9 cellular contexts compared by ENCODE assay signal in the genomic region with DNA sequence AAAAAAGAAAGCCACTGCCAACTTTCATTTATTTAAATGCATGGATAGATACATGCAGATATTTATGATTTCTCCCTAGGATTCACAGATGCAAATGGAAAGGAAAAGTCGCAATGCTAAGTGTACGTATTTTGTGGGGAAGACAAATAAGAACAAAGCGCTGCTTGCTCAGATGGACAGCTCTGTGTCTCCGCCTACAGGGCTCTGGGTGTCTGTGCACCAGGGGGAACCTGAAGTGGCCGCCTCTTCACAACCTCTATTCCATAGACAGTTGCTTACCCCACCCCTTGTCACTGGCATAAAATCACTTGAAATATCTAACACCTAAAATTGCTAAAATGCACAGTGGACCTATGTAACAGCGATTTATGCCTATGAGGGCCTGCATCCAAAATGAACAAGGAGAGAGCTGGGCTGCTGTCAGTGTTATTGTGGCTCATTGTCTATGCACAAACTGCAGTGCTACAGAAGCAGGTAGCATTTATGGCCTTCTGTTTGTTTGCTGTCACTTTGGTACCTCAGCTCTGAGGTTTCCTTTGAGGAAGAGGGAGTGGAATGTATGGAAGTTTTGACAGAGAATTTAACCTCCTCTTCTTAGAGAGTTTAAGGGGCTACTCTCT. TPM values are rescaled to one million over a fixed set of nuclear protein-coding genes. Genes with fewer than 3 reads are reported as not detected.
DNase-seq lines count a peak whose midpoint lies in the region; ATAC-seq and TF ChIP-seq lines count a peak whose summit lies in the region.
"Had no signal": no experiment of that assay in that cellular context is flagged by ENCODE, and none has a peak within 500 bp of the region (broad histone marks: within the 10 kb centered on the region; RNA-seq: fewer than 3 reads in every experiment).

No MANE protein-coding gene starts in this region.

- H3K9me2 ChIP-seq in hepatocyte (replicated peaks; ENCODE audit: insufficient read depth), result no peaks in the 10 kb centered on the region

- no peaks in the 10 kb centered on the region for H3K79me2 ChIP-seq in hepatocyte

- H3K27me3 ChIP-seq in HL-60 (ENCODE audit: insufficient read depth, poor library complexity, severe bottlenecking) (peaks cover 4% of the 10 kb centered on the region), hepatocyte (no peaks in the 10 kb centered on the region), aorta (ENCODE audit: control insufficient read depth in 1 of 2, insufficient read depth in 2 of 2, low read length in 1 of 2) (no peaks in the 10 kb centered on the region)

- H4K20me1 ChIP-seq in hepatocyte (ENCODE audit: insufficient read depth, poor library complexity, severe bottlenecking), result no peaks in the 10 kb centered on the region

- H2AFZ ChIP-seq in hepatocyte, result no peak overlapping the region

- H3K4me1 ChIP-seq in hepatocyte (ENCODE audit: insufficient read depth) (no peaks in the 10 kb centered on the region), aorta (ENCODE audit: control insufficient read depth in 1 of 2, insufficient read depth in 2 of 2, low read length in 2 of 2) (no peaks in the 10 kb centered on the region)

- TF ChIP-seq CTCF in HL-60 (IDR thresholded peaks at IDR 0.05; ENCODE audit: insufficient read depth, low read length) (peak; percentile 79), hepatocyte (IDR thresholded peaks at IDR 0.05; ENCODE audit: poor library complexity) (peak; percentile 64)

- no peak overlapping the region for H3K4me2 ChIP-seq in hepatocyte

- H3K36me3 ChIP-seq in hepatocyte (replicated peaks; ENCODE audit: insufficient read depth, low read depth), result no peaks in the 10 kb centered on the region
- no peaks in the 10 kb centered on the region for H3K36me3 ChIP-seq in aorta (ENCODE audit: control insufficient read depth in 1 of 2, insufficient read depth in 2 of 2, low read length in 1 of 2)

- 36% methylated on average over 6 of the region's 6 CpGs for WGBS in hepatocyte (ENCODE audit: low lambda C conversion rate, missing lambda C conversion rate)
- WGBS in aorta, 2 donors, result 6 to 13% methylated on average over 6 of the region's 6 CpGs

- intact Hi-C loops in aorta (cut with DNase I), result no loop called here

- H3K9me3 ChIP-seq in hepatocyte (ENCODE audit: low read depth) (no peaks in the 10 kb centered on the region), aorta (ENCODE audit: control insufficient read depth, low read length) (no peaks in the 10 kb centered on the region)

- H3K4me3 ChIP-seq in HL-60 (replicated peaks; ENCODE audit: insufficient read depth, low read length), result no peak overlapping the region
- H3K4me3 ChIP-seq in hepatocyte, result no peak overlapping the region
- no peak overlapping the region for H3K4me3 ChIP-seq in aorta (ENCODE audit: low read length in 2 of 2)

- no peak for ATAC-seq in aorta (ENCODE audit: low FRiP score)

- H3K27ac ChIP-seq in HL-60 (replicated peaks), result no peak overlapping the region
- no peak overlapping the region for H3K27ac ChIP-seq in hepatocyte
- H3K27ac ChIP-seq in aorta (ENCODE audit: low read depth in 1 of 2, low read length in 2 of 2), result no peak overlapping the region

- peak; percentile 0 for DNase-seq in NCI-H510A treated with DMSO at 0.1 percent for 48 hours (lab: John Stamatoyannopoulos, UW)
- no peak for DNase-seq in NCI-H510A (lab: John Stamatoyannopoulos, UW)
- DNase-seq in HL-60 (ENCODE audit: low read depth in 1 of 2, low spot score in 1 of 2), result peak in 1 of 2 experiments; percentile 41
- peak; percentile 18 for DNase-seq in SK-N-DZ (ENCODE audit: low spot score)
- peak; percentile 1 for DNase-seq in activated naive CD8-positive, alpha-beta T cell treated with anti-CD3 and anti-CD28 coated beads, Interleukin-2, amount 50 U/mL, for 16 hours (ENCODE audit: low read depth, low spot score)
- DNase-seq in hepatocyte (ENCODE audit: low spot score), result peak; percentile 71
- peak in 3 of 4 experiments; percentile 11 to 12 (median 12) for DNase-seq in stimulated activated CD4-positive, alpha-beta T cell treated with anti-CD3 and anti-CD28 coated beads, Interleukin-1b, Interleukin-23, amount 100 ng/mL, for 24 hours (ENCODE audit: low read depth in 4 of 4, low spot score in 1 of 4)
- no peak for DNase-seq in aorta

RNA-seq across cellular contexts. Expression of gene PAGE1, which starts 58.6 kb away (rescaled TPM):
- polyA plus RNA-seq in SK-N-DZ (2014; cell fraction: cytosol; rRNA removed), result 2.8 and 3.6 TPM in 2 replicates
- polyA plus RNA-seq in SK-N-DZ (2014; cell fraction: nucleus; rRNA removed), result 0.62 TPM in 1 of 2 replicates, not detected in the other
- total RNA-seq in hepatocyte (not detected in 2 replicates), aorta (not detected)
- polyA plus RNA-seq in hepatocyte (not detected in 2 replicates), aorta (not detected)
- total RNA-seq: glomerular endothelial cell had no signal

Comparison
In these comparisons a context has a peak if more than half of its experiments do, and no peak if none do; other contexts are left out.
1. DNase-seq: peak in NCI-H510A treated with DMSO at 0.1 percent for 48 hours (single experiment), SK-N-DZ (single experiment), activated naive CD8-positive, alpha-beta T cell treated with anti-CD3 and anti-CD28 coated beads, Interleukin-2, amount 50 U/mL, for 16 hours (single experiment), hepatocyte (single experiment) and stimulated activated CD4-positive, alpha-beta T cell treated with anti-CD3 and anti-CD28 coated beads, Interleukin-1b, Interleukin-23, amount 100 ng/mL, for 24 hours (3 of 4); none in NCI-H510A (single experiment) and aorta (0 of 2).